ENCODE assay signal across 32 cellular contexts in genomic region chrX:44020693-44021092, GRCh38. TPM values are rescaled to one million over a fixed set of nuclear protein-coding genes. Genes with fewer than 3 reads are reported as not detected.
"Had no signal": no experiment of that assay in that cellular context is flagged by ENCODE, and none has a peak within 500 bp of the region (broad histone marks: within the 10 kb centered on the region; RNA-seq: fewer than 3 reads in every experiment).

No MANE protein-coding gene starts in this region.

- DNase-seq: activated CD4-positive, alpha-beta T cell treated with anti-CD3 and anti-CD28 coated beads for 4 hours; activated CD4-positive, alpha-beta T cell treated with anti-CD3 and anti-CD28 coated beads, Interleukin-2, amount 50 U/mL, for 4 hours; activated CD8-positive, alpha-beta memory T cell treated with anti-CD3 and anti-CD28 coated beads, Interleukin-2, amount 50 U/mL, for 4 hours; activated T-cell treated with anti-CD3 and anti-CD28 coated beads, Interleukin-2, amount 50 U/mL, for 24 hours; anterior cingulate cortex; body of pancreas; endodermal cell; esophagus squamous epithelium; gastrocnemius medialis; head of caudate nucleus; kidney; lower lobe of right lung; mesendoderm; retina; stimulated activated CD4-positive, alpha-beta T cell treated with anti-CD3 and anti-CD28 coated beads, Interleukin-12 subunit alpha, Interleukin-12 subunit beta, amount 100 ng/mL, for 4 hours; stimulated activated CD4-positive, alpha-beta T cell treated with anti-CD3 and anti-CD28 coated beads, Interleukin-4, amount 100 ng/mL, for 1 hour; stimulated activated naive CD8-positive, alpha-beta T cell treated with anti-CD3 and anti-CD28 coated beads, Interleukin-15, Interleukin-2, amounts not matched to agents 100 U/mL and 50 U/mL, for 24 hours; uterus had no signal

- H3K27ac Mint-ChIP-seq: activated naive CD4-positive, alpha-beta T cell treated with anti-CD3 and anti-CD28 coated beads, Interleukin-2, amount 50 U/mL, for 72 hours; activated T-cell treated with anti-CD3 and anti-CD28 coated beads, Interleukin-2, amount 50 U/mL, for 24 hours; activated T-helper 2 cell treated with anti-CD3 and anti-CD28 coated beads, Interferon-gamma antibody, Interleukin-2, Interleukin-4, amounts not matched to agents 10 μg/mL and 5 μg/mL and 100 μg/mL, durations not matched to agents 14 hours and 24 hours and 36 hours; endodermal cell; nephron; progenitor cell of endocrine pancreas; type B pancreatic cell had no signal

- H3K36me3 Mint-ChIP-seq: activated naive CD4-positive, alpha-beta T cell treated with anti-CD3 and anti-CD28 coated beads, Interleukin-2, amount 50 U/mL, for 72 hours; type B pancreatic cell had no signal

- H3K4me3 ChIP-seq: body of pancreas, coronary artery, esophagus squamous epithelium, gastrocnemius medialis, lower lobe of right lung, skin epidermis, uterus had no signal

- H3K27me3 ChIP-seq: body of pancreas, esophagus squamous epithelium, gastrocnemius medialis had no signal

- H3K4me1 Mint-ChIP-seq: nephron had no signal

- H3K9me3 Mint-ChIP-seq: activated naive CD4-positive, alpha-beta T cell treated with anti-CD3 and anti-CD28 coated beads, Interleukin-2, amount 50 U/mL, for 72 hours; activated T-cell treated with anti-CD3 and anti-CD28 coated beads, Interleukin-2, amount 50 U/mL, for 24 hours; activated T-helper 2 cell treated with anti-CD3 and anti-CD28 coated beads, Interferon-gamma antibody, Interleukin-2, Interleukin-4, amounts not matched to agents 10 μg/mL and 5 μg/mL and 100 μg/mL, durations not matched to agents 14 hours and 24 hours and 36 hours; nephron; type B pancreatic cell had no signal

- H3K4me1 ChIP-seq: body of pancreas, esophagus squamous epithelium, gastrocnemius medialis, lower lobe of right lung, uterus had no signal

- FAIRE-seq: kidney had no signal

- H3K27me3 Mint-ChIP-seq: progenitor cell of endocrine pancreas, type B pancreatic cell had no signal

- H3K9me3 ChIP-seq: body of pancreas, esophagus squamous epithelium, gastrocnemius medialis, lower lobe of right lung, uterus had no signal

- H3K36me3 ChIP-seq: esophagus squamous epithelium, gastrocnemius medialis, lower lobe of right lung, uterus had no signal

- H3K4me3 Mint-ChIP-seq: activated T-cell treated with anti-CD3 and anti-CD28 coated beads, Interleukin-2, amount 50 U/mL, for 24 hours; endodermal cell; nephron; type B pancreatic cell had no signal

- H3K27ac ChIP-seq: body of pancreas, coronary artery, epithelial cell of prostate, esophagus squamous epithelium, gastrocnemius medialis, lower lobe of right lung, skin epidermis, uterus had no signal

- ATAC-seq: body of pancreas; gastrocnemius medialis; left lobe of liver; lower lobe of right lung; sciatic nerve; stimulated activated naive CD8-positive, alpha-beta T cell treated with anti-CD3 and anti-CD28 coated beads, Interleukin-15, Interleukin-2, amounts not matched to agents 100 U/mL and 50 U/mL, for 24 hours had no signal

RNA-seq across cellular contexts. Expression of gene NDP, which starts 47.5 kb away (rescaled TPM):
- total RNA-seq: activated CD8-positive, alpha-beta memory T cell treated with anti-CD3 and anti-CD28 coated beads for 36 hours; activated naive CD4-positive, alpha-beta T cell treated with anti-CD3 and anti-CD28 coated beads, Interleukin-2, amount 50 U/mL, for 72 hours; activated T-helper 2 cell treated with anti-CD3 and anti-CD28 coated beads, Interferon-gamma antibody, Interleukin-2, Interleukin-4, amounts not matched to agents 10 μg/mL and 5 μg/mL and 100 μg/mL, durations not matched to agents 14 hours and 24 hours and 36 hours; body of pancreas; endodermal cell; esophagus squamous epithelium; gastrocnemius medialis; kidney; left lobe of liver; mononuclear cell; osteocyte; progenitor cell of endocrine pancreas; T-helper 1 cell treated with Interleukin-12 subunit alpha and Interleukin-12 subunit beta and Interleukin-4 antibody, amounts not matched to agents 30 ng/mL and 1 ng/mL, for 36 hours had no signal
